Comparison of ENCODE assay signal across 8 cellular contexts in genomic region chr5:91381774-91382492, GRCh38. TPM values are rescaled to one million over a fixed set of nuclear protein-coding genes. Genes with fewer than 3 reads are reported as not detected.
DNase-seq lines count a peak whose midpoint lies in the region; ATAC-seq and TF ChIP-seq lines count a peak whose summit lies in the region.

No MANE protein-coding gene starts in this region.

- H3K9me3 ChIP-seq in DOHH2 (ENCODE audit: control insufficient read depth, insufficient read depth, low read length) (no peaks in the 10 kb centered on the region), WERI-Rb-1 (ENCODE audit: severe bottlenecking) (no peaks in the 10 kb centered on the region)

- H3K4me1 Mint-ChIP-seq in central memory CD8-positive, alpha-beta T cell = peaks cover 37% of the 10 kb centered on the region

- no peaks in the 10 kb centered on the region for H4K20me1 ChIP-seq in DOHH2 (ENCODE audit: control insufficient read depth, insufficient read depth, low read depth, low read length)

- H3K27me3 ChIP-seq in DOHH2 (ENCODE audit: control insufficient read depth, low read length) (no peaks in the 10 kb centered on the region), WERI-Rb-1 (ENCODE audit: insufficient read depth, low read depth, severe bottlenecking) (no peaks in the 10 kb centered on the region)

- peak overlapping the region; percentile 100 for H3K27ac Mint-ChIP-seq in central memory CD8-positive, alpha-beta T cell (ENCODE audit: low read depth)

- peaks cover 21% of the 10 kb centered on the region for H3K4me1 ChIP-seq in DOHH2 (ENCODE audit: control insufficient read depth, low read length)

- TF ChIP-seq CTCF in DOHH2 (IDR thresholded peaks at IDR 0.05; ENCODE audit: low read depth, low read length, poor library complexity, severe bottlenecking) = no peak
- no peak for TF ChIP-seq CTCF in WERI-Rb-1 (IDR thresholded peaks at IDR 0.05; ENCODE audit: low read depth, low read length)

- no peaks in the 10 kb centered on the region for H3K27me3 Mint-ChIP-seq in central memory CD8-positive, alpha-beta T cell

- no peaks in the 10 kb centered on the region for H3K9me3 Mint-ChIP-seq in central memory CD8-positive, alpha-beta T cell

- peak overlapping the region; percentile 74 for H3K4me2 ChIP-seq in DOHH2 (ENCODE audit: low read length)

- DNase-seq in NCI-H2196 (lab: John Stamatoyannopoulos, UW; ENCODE audit: unreplicated experiment) (peak; percentile 44), WERI-Rb-1 (peak; percentile 82), islet precursor cell (peak; percentile 79), mesenteric fat pad (ENCODE audit: low spot score) (no peak)
- DNase-seq in central memory CD8-positive, alpha-beta T cell (ENCODE audit: low spot score in 2 of 2) = peak in 1 of 2 donors; percentile 82
- peak; percentile 32 to 53 for DNase-seq in stimulated activated CD4-positive, alpha-beta T cell treated with anti-CD3 and anti-CD28 coated beads, Interleukin-12 subunit alpha, Interleukin-12 subunit beta, amount 100 ng/mL, for 24 hours (ENCODE audit: low read depth in 2 of 2)

- H3K36me3 ChIP-seq in DOHH2 (ENCODE audit: control insufficient read depth, low read length) (peaks cover 47% of the 10 kb centered on the region), WERI-Rb-1 (peaks cover 28% of the 10 kb centered on the region)

- H3K27ac ChIP-seq in DOHH2 (ENCODE audit: low read depth, low read length) = peak overlapping the region; percentile 91
- H3K27ac ChIP-seq in WERI-Rb-1 = peak overlapping the region; percentile 98

- ATAC-seq in HG02852 (IDR thresholded peaks at IDR 0.05; ENCODE audit: unreplicated experiment) = peak; percentile 11
- peak; percentile 44 for ATAC-seq in central memory CD8-positive, alpha-beta T cell (replicated peaks; ENCODE audit: extremely low read depth, poor library complexity, severe bottlenecking)

- peaks cover 56% of the 10 kb centered on the region for H3K36me3 Mint-ChIP-seq in central memory CD8-positive, alpha-beta T cell (ENCODE audit: insufficient read depth)

- peaks cover 23% of the 10 kb centered on the region for H3F3A ChIP-seq in DOHH2 (ENCODE audit: control insufficient read depth, insufficient read depth)

- peaks cover 68% of the 10 kb centered on the region for H3K79me2 ChIP-seq in DOHH2 (ENCODE audit: control insufficient read depth, low read length)

- peak overlapping the region; percentile 90 for H3K4me3 Mint-ChIP-seq in central memory CD8-positive, alpha-beta T cell

- H3K9me2 ChIP-seq in DOHH2 (replicated peaks; ENCODE audit: control insufficient read depth, low read length) = no peaks in the 10 kb centered on the region

- H3K4me3 ChIP-seq in DOHH2 (ENCODE audit: low read length) = peak overlapping the region; percentile 95
- peak overlapping the region; percentile 100 for H3K4me3 ChIP-seq in WERI-Rb-1 (ENCODE audit: low read depth, low read length)

RNA-seq across cellular contexts. Expression of gene ARRDC3, which starts 1.2 kb away (rescaled TPM):
- total RNA-seq in mesenteric fat pad = 59.9 TPM
